Comparison of ENCODE assay signal across 3 cellular contexts in genomic region chr12:21899532-21899931, GRCh38. TPM values are rescaled to one million over a fixed set of nuclear protein-coding genes. Genes with fewer than 3 reads are reported as not detected.
"Had no signal": no experiment of that assay in that cellular context is flagged by ENCODE, and none has a peak within 500 bp of the region (broad histone marks: within the 10 kb centered on the region; RNA-seq: fewer than 3 reads in every experiment).

No MANE protein-coding gene starts in this region.

RNA-seq across cellular contexts. Expression of gene ABCC9, which starts 41.7 kb away (rescaled TPM):
- total RNA-seq: dermis microvascular lymphatic vessel endothelial cell, endothelial cell of umbilical vein had no signal
- polyA plus RNA-seq: foreskin keratinocyte had no signal
